Comparison of ENCODE assay signal across 18 cellular contexts in genomic region chr3:28291577-28291976, GRCh38. TPM values are rescaled to one million over a fixed set of nuclear protein-coding genes. Genes with fewer than 3 reads are reported as not detected.
"Had no signal": no experiment of that assay in that cellular context is flagged by ENCODE, and none has a peak within 500 bp of the region (broad histone marks: within the 10 kb centered on the region; RNA-seq: fewer than 3 reads in every experiment).

No MANE protein-coding gene starts in this region.

- ATAC-seq: left lung, SK-N-SH treated with all-trans-retinoic acid at 6 μM for 48 hours, T-cell had no signal

- H3K27me3 ChIP-seq: ascending aorta, left lung, right atrium auricular region, testis had no signal

- H3K27ac ChIP-seq: ascending aorta, coronary artery, left lung, prostate gland, right atrium auricular region, testis had no signal

- H3K36me3 ChIP-seq: ascending aorta, left lung, prostate gland, right atrium auricular region had no signal

- H3K27ac Mint-ChIP-seq: activated B cell treated with CpG ODN at 0.5 μM for 24 hours; activated T-helper 2 cell treated with anti-CD3 and anti-CD28 coated beads, Interferon-gamma antibody, Interleukin-2, Interleukin-4, amounts not matched to agents 10 μg/mL and 5 μg/mL and 100 μg/mL, durations not matched to agents 14 hours and 24 hours and 36 hours; type B pancreatic cell had no signal

- H3K4me3 Mint-ChIP-seq: activated B cell treated with CpG ODN at 0.5 μM for 24 hours, neural crest cell, type B pancreatic cell had no signal

- H3K4me3 ChIP-seq: ascending aorta, coronary artery, left lung, prostate gland, right atrium auricular region, testis had no signal

- H3K9me3 Mint-ChIP-seq: activated T-helper 2 cell treated with anti-CD3 and anti-CD28 coated beads, Interferon-gamma antibody, Interleukin-2, Interleukin-4, amounts not matched to agents 10 μg/mL and 5 μg/mL and 100 μg/mL, durations not matched to agents 14 hours and 24 hours and 36 hours; neural crest cell; type B pancreatic cell had no signal

- H3K4me1 ChIP-seq: ascending aorta, prostate gland, right atrium auricular region, testis had no signal

- H3K27me3 Mint-ChIP-seq: activated B cell treated with CpG ODN at 0.5 μM for 24 hours, T-cell, type B pancreatic cell had no signal

- H3K9me3 ChIP-seq: ascending aorta, left lung, prostate gland, testis had no signal

- DNase-seq: activated B cell treated with CpG ODN at 0.5 μM for 24 hours; activated CD4-positive, alpha-beta T cell treated with anti-CD3 and anti-CD28 coated beads for 48 hours; activated CD8-positive, alpha-beta memory T cell treated with anti-CD3 and anti-CD28 coated beads, Interleukin-2, amount 50 U/mL, for 4 hours; activated naive CD4-positive, alpha-beta T cell treated with Interleukin-2 at 50 U/mL for 16 hours; hypothalamus; left lung; midbrain; stimulated activated CD4-positive, alpha-beta T cell treated with anti-CD3 and anti-CD28 coated beads, Interleukin-2, amount 100 ng/mL, for 24 hours; T-cell; testis had no signal

RNA-seq across cellular contexts. Expression of gene ZCWPW2, which starts 56.9 kb away (rescaled TPM):
- total RNA-seq: activated B cell treated with CpG ODN at 0.5 μM for 24 hours, ascending aorta had no signal
